Comparison of ENCODE assay signal across 18 cellular contexts in genomic region chrX:123873956-123874355, GRCh38.
"Had no signal": no experiment of that assay in that cellular context is flagged by ENCODE, and none has a peak within 500 bp of the region (broad histone marks: within the 10 kb centered on the region; RNA-seq: fewer than 3 reads in every experiment).

No MANE protein-coding gene starts in this region.

- H3K4me2 ChIP-seq: neural progenitor cell had no signal

- H3K4me3 Mint-ChIP-seq: activated CD4-positive, alpha-beta T cell treated with anti-CD3 and anti-CD28 coated beads, Interleukin-2, amount 10 ng/mL, durations not matched to agents 24 days and 14 days; activated CD8-positive, alpha-beta T cell treated with anti-CD3 and anti-CD28 coated beads, Interleukin-2, amount 10 ng/mL, durations not matched to agents 7 days and 5 days; neural progenitor cell; stimulated activated naive CD8-positive, alpha-beta T cell treated with anti-CD3 and anti-CD28 coated beads, Interleukin-15, Interleukin-2, amounts not matched to agents 100 ng/mL and 50 ng/mL, for 24 hours; type B pancreatic cell had no signal

- ATAC-seq: activated CD8-positive, alpha-beta T cell treated with anti-CD3 and anti-CD28 coated beads, Interleukin-2, amount 10 ng/mL, durations not matched to agents 7 days and 5 days; activated naive CD4-positive, alpha-beta T cell treated with anti-CD3 and anti-CD28 coated beads, Interleukin-2, amount 50 U/mL, for 72 hours; sciatic nerve had no signal

- H3K27me3 Mint-ChIP-seq: activated CD4-positive, alpha-beta T cell treated with anti-CD3 and anti-CD28 coated beads, Interleukin-2, amount 10 ng/mL, durations not matched to agents 24 days and 14 days; naive B cell; stimulated activated naive CD8-positive, alpha-beta T cell treated with anti-CD3 and anti-CD28 coated beads, Interleukin-15, Interleukin-2, amounts not matched to agents 100 ng/mL and 50 ng/mL, for 24 hours; type B pancreatic cell had no signal

- H3K36me3 Mint-ChIP-seq: activated naive CD4-positive, alpha-beta T cell treated with anti-CD3 and anti-CD28 coated beads, Interleukin-2, amount 50 U/mL, for 72 hours; naive B cell had no signal

- FAIRE-seq: colon had no signal

- H3K4me1 Mint-ChIP-seq: neural progenitor cell had no signal

- H3K27ac Mint-ChIP-seq: activated CD4-positive, alpha-beta T cell treated with anti-CD3 and anti-CD28 coated beads, Interleukin-2, amount 10 ng/mL, durations not matched to agents 24 days and 14 days; activated CD8-positive, alpha-beta T cell treated with anti-CD3 and anti-CD28 coated beads, Interleukin-2, amount 10 ng/mL, durations not matched to agents 7 days and 5 days; activated naive CD4-positive, alpha-beta T cell treated with anti-CD3 and anti-CD28 coated beads, Interleukin-2, amount 50 U/mL, for 72 hours; neural progenitor cell; stimulated activated naive CD8-positive, alpha-beta T cell treated with anti-CD3 and anti-CD28 coated beads, Interleukin-15, Interleukin-2, amounts not matched to agents 100 ng/mL and 50 ng/mL, for 24 hours; type B pancreatic cell had no signal

- H3K27me3 ChIP-seq: esophagus squamous epithelium, neural progenitor cell had no signal

- H3K4me1 ChIP-seq: neural progenitor cell had no signal

- H3K4me3 ChIP-seq: esophagus squamous epithelium, lung, neural progenitor cell had no signal

- H3K9me3 Mint-ChIP-seq: activated CD4-positive, alpha-beta T cell treated with anti-CD3 and anti-CD28 coated beads, Interleukin-2, amount 10 ng/mL, durations not matched to agents 24 days and 14 days; activated naive CD4-positive, alpha-beta T cell treated with anti-CD3 and anti-CD28 coated beads, Interleukin-2, amount 50 U/mL, for 72 hours; naive B cell; stimulated activated naive CD8-positive, alpha-beta T cell treated with anti-CD3 and anti-CD28 coated beads, Interleukin-15, Interleukin-2, amounts not matched to agents 100 ng/mL and 50 ng/mL, for 24 hours; type B pancreatic cell had no signal

- DNase-seq: activated CD4-positive, alpha-beta T cell treated with anti-CD3 and anti-CD28 coated beads, Interleukin-2, amount 10 ng/mL, durations not matched to agents 24 days and 14 days; activated CD8-positive, alpha-beta memory T cell treated with anti-CD3 and anti-CD28 coated beads, Interleukin-2, amount 50 U/mL, for 4 hours; activated CD8-positive, alpha-beta T cell treated with anti-CD3 and anti-CD28 coated beads, Interleukin-2, amount 10 ng/mL, durations not matched to agents 7 days and 5 days; activated gamma-delta T cell; activated T-cell treated with anti-CD3 and anti-CD28 coated beads, Interleukin-2, amount 50 U/mL, for 48 hours; amniotic stem cell; caudate nucleus; esophagus squamous epithelium; foreskin fibroblast; naive B cell; T1000 had no signal

- H2AFZ ChIP-seq: neural progenitor cell had no signal

- H3K9ac ChIP-seq: neural progenitor cell had no signal

- H3K27ac ChIP-seq: esophagus squamous epithelium, neural progenitor cell had no signal

- H3K36me3 ChIP-seq: esophagus squamous epithelium, neural progenitor cell had no signal

- H3K9me3 ChIP-seq: esophagus squamous epithelium had no signal
